ENCODE assay signal across 11 cellular contexts in the genomic region with DNA sequence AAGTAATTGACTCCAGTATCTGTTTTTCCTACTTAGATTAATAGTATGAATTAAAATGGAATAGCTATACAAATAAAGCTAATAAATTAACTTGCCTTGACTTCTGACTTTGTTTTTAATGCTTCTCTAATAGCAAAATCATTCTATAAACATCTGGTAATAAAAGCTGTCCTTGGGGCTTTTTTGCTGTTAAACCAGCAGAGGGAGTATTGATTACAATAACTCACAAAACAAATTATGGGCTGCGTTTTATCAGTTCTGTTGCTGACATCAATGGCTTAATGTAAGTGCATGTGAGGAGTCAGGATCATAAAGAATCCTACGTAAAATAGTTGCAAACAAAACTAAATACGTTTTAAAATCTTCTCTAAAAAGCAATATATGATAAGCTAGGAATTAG.
DNase-seq lines count a peak whose midpoint lies in the region; ATAC-seq and TF ChIP-seq lines count a peak whose summit lies in the region.
"Had no signal": no experiment of that assay in that cellular context is flagged by ENCODE, and none has a peak within 500 bp of the region (broad histone marks: within the 10 kb centered on the region; RNA-seq: fewer than 3 reads in every experiment).

No MANE protein-coding gene starts in this region.

- TF ChIP-seq CTCF in Calu3 (IDR thresholded peaks at IDR 0.05; ENCODE audit: unreplicated experiment) (peak; percentile 27), WTC11 (IDR thresholded peaks at IDR 0.05) (peak; percentile 28; the same call in 1 of the 2 replicates), liver (IDR thresholded peaks at IDR 0.05; ENCODE audit: low read depth, low read length, missing input control) (peak; percentile 18)

- H3K36me3 Mint-ChIP-seq in Calu3 (ENCODE audit: insufficient read depth, unreplicated experiment) (no peaks in the 10 kb centered on the region), WTC11 (peaks cover 22% of the 10 kb centered on the region)
- H3K36me3 Mint-ChIP-seq in activated T-helper 2 cell treated with anti-CD3 and anti-CD28 coated beads, Interferon-gamma antibody, Interleukin-2, Interleukin-4, amounts not matched to agents 10 μg/mL and 5 μg/mL and 100 μg/mL, durations not matched to agents 14 hours and 24 hours and 36 hours (ENCODE audit: low read depth), result no peaks in the 10 kb centered on the region
- H3K36me3 Mint-ChIP-seq: CD14-positive monocyte had no signal

- no peak overlapping the region for H3K9ac ChIP-seq in liver (ENCODE audit: low read depth in 1 of 2, low read length in 2 of 2)

- peaks cover 7% of the 10 kb centered on the region for H3K9me3 Mint-ChIP-seq in Calu3 (ENCODE audit: low read depth, unreplicated experiment)
- H3K9me3 Mint-ChIP-seq in WTC11, result peaks cover 24% of the 10 kb centered on the region
- peaks cover 26% of the 10 kb centered on the region for H3K9me3 Mint-ChIP-seq in activated T-helper 2 cell treated with anti-CD3 and anti-CD28 coated beads, Interferon-gamma antibody, Interleukin-2, Interleukin-4, amounts not matched to agents 10 μg/mL and 5 μg/mL and 100 μg/mL, durations not matched to agents 14 hours and 24 hours and 36 hours

- H3K27me3 ChIP-seq in liver (ENCODE audit: control insufficient read depth in 4 of 4, insufficient read depth in 4 of 4, low read length in 3 of 4), result no peaks in the 10 kb centered on the region

- 26% methylated on average over 3 of the region's 3 CpGs for WGBS in liver

- intact Hi-C loops in Calu3 (cut with micrococcal nuclease; ENCODE audit: unreplicated experiment), result loop anchor here (1.0 kb wide), 1 partner anchor 269 kb away; no protein-coding TSS in a partner anchor
- intact Hi-C loops in activated T-helper 2 cell treated with anti-CD3 and anti-CD28 coated beads, Interferon-gamma antibody, Interleukin-2, Interleukin-4, amounts not matched to agents 10 μg/mL and 5 μg/mL and 100 μg/mL, durations not matched to agents 14 hours and 24 hours and 36 hours (cut with micrococcal nuclease), result no loop called here

- POLR2A ChIA-PET in WTC11 (lab: Charles Lee), result no interaction called here

- no peaks in the 10 kb centered on the region for H3K9me3 ChIP-seq in liver (ENCODE audit: control insufficient read depth in 4 of 4, low read length in 3 of 4)

- BruUV-seq in Calu3 (replicated peaks; lab: Mats Ljungman, UMichigan), result no TSS peak

- H3K36me3 ChIP-seq in liver (ENCODE audit: control insufficient read depth in 4 of 4, insufficient read depth in 3 of 4, low read depth in 1 of 4, low read length in 3 of 4), result no peaks in the 10 kb centered on the region

- CTCF ChIA-PET in Calu3 (lab: Charles Lee), result no interaction called here
- CTCF ChIA-PET in WTC11 (lab: Charles Lee), result interaction anchor here (0.6 to 1.0 kb wide), 4 partner anchors 14 to 1315 kb away, joined by 3 to 4 read pairs (median 4); no protein-coding TSS in a partner anchor

- no peak overlapping the region for H3K4me3 ChIP-seq in liver (ENCODE audit: low read depth in 1 of 3, low read length in 3 of 3)
- H3K4me3 ChIP-seq: SK-N-MC had no signal

- H3K27ac Mint-ChIP-seq in Calu3 (ENCODE audit: unreplicated experiment), result no peak overlapping the region
- no peak overlapping the region for H3K27ac Mint-ChIP-seq in WTC11
- H3K27ac Mint-ChIP-seq in activated T-helper 2 cell treated with anti-CD3 and anti-CD28 coated beads, Interferon-gamma antibody, Interleukin-2, Interleukin-4, amounts not matched to agents 10 μg/mL and 5 μg/mL and 100 μg/mL, durations not matched to agents 14 hours and 24 hours and 36 hours, result no peak overlapping the region
- H3K27ac Mint-ChIP-seq: activated naive CD4-positive, alpha-beta T cell treated with anti-CD3 and anti-CD28 coated beads for 36 hours; CD14-positive monocyte had no signal

- DNase-seq in Calu3 (no peak), Kasumi-1 (lab: John Stamatoyannopoulos, UW) (peak; percentile 33 to 62), WTC11 (ENCODE audit: low spot score) (no peak), AG20443 (ENCODE audit: low spot score) (no peak), NCI-H146 treated with DMSO at 0.1 percent for 48 hours (lab: John Stamatoyannopoulos, UW; ENCODE audit: unreplicated experiment) (no peak)
- DNase-seq in activated T-helper 2 cell treated with anti-CD3 and anti-CD28 coated beads, Interferon-gamma antibody, Interleukin-2, Interleukin-4, amounts not matched to agents 10 μg/mL and 5 μg/mL and 100 μg/mL, durations not matched to agents 14 hours and 24 hours and 36 hours (ENCODE audit: low spot score), result no peak
- DNase-seq: activated naive CD4-positive, alpha-beta T cell treated with anti-CD3 and anti-CD28 coated beads for 36 hours had no signal

- ATAC-seq in WTC11, result no peak
- ATAC-seq in HG02981 (IDR thresholded peaks at IDR 0.05; ENCODE audit: unreplicated experiment), result no peak

- H3K4me1 Mint-ChIP-seq in Calu3 (ENCODE audit: low read depth, unreplicated experiment), result no peaks in the 10 kb centered on the region
- peaks cover 16% of the 10 kb centered on the region for H3K4me1 Mint-ChIP-seq in WTC11
- no peaks in the 10 kb centered on the region for H3K4me1 Mint-ChIP-seq in activated T-helper 2 cell treated with anti-CD3 and anti-CD28 coated beads, Interferon-gamma antibody, Interleukin-2, Interleukin-4, amounts not matched to agents 10 μg/mL and 5 μg/mL and 100 μg/mL, durations not matched to agents 14 hours and 24 hours and 36 hours (ENCODE audit: low read depth)
- H3K4me1 Mint-ChIP-seq: CD14-positive monocyte had no signal

- TF ChIP-seq RAD21 in liver (IDR thresholded peaks at IDR 0.05), result peak; percentile 32 to 55

- H3K27me3 Mint-ChIP-seq in Calu3 (ENCODE audit: unreplicated experiment) (no peaks in the 10 kb centered on the region), WTC11 (ENCODE audit: low read depth) (no peaks in the 10 kb centered on the region)
- H3K27me3 Mint-ChIP-seq in activated T-helper 2 cell treated with anti-CD3 and anti-CD28 coated beads, Interferon-gamma antibody, Interleukin-2, Interleukin-4, amounts not matched to agents 10 μg/mL and 5 μg/mL and 100 μg/mL, durations not matched to agents 14 hours and 24 hours and 36 hours (ENCODE audit: low read depth), result no peaks in the 10 kb centered on the region

- H3K4me1 ChIP-seq in liver (ENCODE audit: control insufficient read depth in 4 of 4, insufficient read depth in 4 of 4, low read length in 3 of 4), result no peaks in the 10 kb centered on the region

- no peak overlapping the region for H3K27ac ChIP-seq in liver (ENCODE audit: low read depth in 1 of 2, low read length in 2 of 2)
- H3K27ac ChIP-seq: SK-N-MC had no signal

- H3K4me3 Mint-ChIP-seq in Calu3 (ENCODE audit: low read depth, unreplicated experiment) (no peak overlapping the region), WTC11 (no peak overlapping the region)
- H3K4me3 Mint-ChIP-seq in activated T-helper 2 cell treated with anti-CD3 and anti-CD28 coated beads, Interferon-gamma antibody, Interleukin-2, Interleukin-4, amounts not matched to agents 10 μg/mL and 5 μg/mL and 100 μg/mL, durations not matched to agents 14 hours and 24 hours and 36 hours (ENCODE audit: low read depth), result no peak overlapping the region
- H3K4me3 Mint-ChIP-seq: activated naive CD4-positive, alpha-beta T cell treated with anti-CD3 and anti-CD28 coated beads for 36 hours; CD14-positive monocyte had no signal

TF ChIP-seq in WTC11, 78 proteins besides CTCF, POLR2A, EP300 and RAD21 (continues in another document):
- TF ChIP-seq, protein P1, sequence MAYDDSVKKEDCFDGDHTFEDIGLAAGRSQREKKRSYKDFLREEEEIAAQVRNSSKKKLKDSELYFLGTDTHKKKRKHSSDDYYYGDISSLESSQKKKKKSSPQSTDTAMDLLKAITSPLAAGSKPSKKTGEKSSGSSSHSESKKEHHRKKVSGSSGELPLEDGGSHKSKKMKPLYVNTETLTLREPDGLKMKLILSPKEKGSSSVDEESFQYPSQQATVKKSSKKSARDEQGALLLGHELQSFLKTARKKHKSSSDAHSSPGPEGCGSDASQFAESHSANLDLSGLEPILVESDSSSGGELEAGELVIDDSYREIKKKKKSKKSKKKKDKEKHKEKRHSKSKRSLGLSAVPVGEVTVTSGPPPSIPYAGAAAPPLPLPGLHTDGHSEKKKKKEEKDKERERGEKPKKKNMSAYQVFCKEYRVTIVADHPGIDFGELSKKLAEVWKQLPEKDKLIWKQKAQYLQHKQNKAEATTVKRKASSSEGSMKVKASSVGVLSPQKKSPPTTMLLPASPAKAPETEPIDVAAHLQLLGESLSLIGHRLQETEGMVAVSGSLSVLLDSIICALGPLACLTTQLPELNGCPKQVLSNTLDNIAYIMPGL (CRISPR knock-in tag; IDR thresholded peaks at IDR 0.05), result no peak
- TF ChIP-seq GTF2I (CRISPR knock-in tag; conservative IDR thresholded peaks at IDR 0.05) (no peak), ZBTB21 (CRISPR knock-in tag; IDR thresholded peaks at IDR 0.05; ENCODE audit: borderline replicate concordance) (no peak), TP53 (CRISPR knock-in tag; IDR thresholded peaks at IDR 0.05) (no peak), ZNF263 (CRISPR knock-in tag; IDR thresholded peaks at IDR 0.05; ENCODE audit: low read depth) (no peak), EMX1 (CRISPR knock-in tag; IDR thresholded peaks at IDR 0.05) (no peak), ELF4 (CRISPR knock-in tag; IDR thresholded peaks at IDR 0.05; ENCODE audit: low read depth) (no peak), SP1 (CRISPR knock-in tag; conservative IDR thresholded peaks at IDR 0.05) (no peak)

TF ChIP-seq in liver, 16 proteins besides CTCF, POLR2A, EP300 and RAD21 (continues in another document):
- TF ChIP-seq REST (IDR thresholded peaks at IDR 0.05) (no peak), HNF4A (conservative IDR thresholded peaks at IDR 0.05) (no peak)

Comparison
In these comparisons a context has a peak if more than half of its experiments do, and no peak if none do; other contexts are left out.
1. DNase-seq: peak in Kasumi-1 (2 of 2); none in Calu3 (single experiment), WTC11 (single experiment), activated T-helper 2 cell treated with anti-CD3 and anti-CD28 coated beads, Interferon-gamma antibody, Interleukin-2, Interleukin-4, amounts not matched to agents 10 μg/mL and 5 μg/mL and 100 μg/mL, durations not matched to agents 14 hours and 24 hours and 36 hours (single experiment), AG20443 (single experiment) and NCI-H146 treated with DMSO at 0.1 percent for 48 hours (single experiment).
2. Peak in every context shown above with its lines, with median percentiles within 50 percentile points of each other: CTCF ChIP-seq.